Comparison of ENCODE assay signal across 15 cellular contexts in the genomic region with DNA sequence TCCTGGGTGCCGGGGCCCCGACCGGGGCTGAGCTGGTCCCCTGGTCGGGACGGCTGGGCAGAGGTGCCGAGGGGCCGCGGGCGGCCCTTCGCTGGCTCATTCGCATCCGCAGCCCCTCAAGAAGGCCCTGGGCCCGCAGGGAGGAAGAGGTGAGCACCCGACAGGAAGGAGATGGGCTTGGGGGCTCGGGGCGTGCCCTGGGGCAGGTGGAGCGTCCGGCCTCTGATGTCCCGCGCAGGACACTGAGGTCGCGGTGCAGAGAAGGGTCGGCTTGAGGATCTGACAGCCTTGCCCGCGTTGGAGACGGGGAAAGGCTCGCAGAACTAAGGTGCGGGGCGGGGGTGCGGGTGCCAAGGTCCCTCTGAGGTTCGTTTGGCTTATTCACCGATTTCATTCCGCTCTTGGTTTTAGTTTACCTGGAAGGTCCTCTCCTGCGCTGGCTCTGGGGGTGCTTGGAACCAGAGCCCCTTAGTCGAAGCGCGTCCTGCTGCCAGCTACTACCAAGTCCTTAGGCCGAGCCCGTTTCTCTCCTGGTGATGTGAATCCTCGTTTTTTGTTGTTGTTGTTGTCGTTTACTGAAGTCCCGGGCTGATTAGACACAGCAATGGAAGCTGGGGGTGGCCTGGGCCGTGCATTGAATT. TPM values are rescaled to one million over a fixed set of nuclear protein-coding genes. Genes with fewer than 3 reads are reported as not detected.
DNase-seq lines count a peak whose midpoint lies in the region; ATAC-seq and TF ChIP-seq lines count a peak whose summit lies in the region.
"Had no signal": no experiment of that assay in that cellular context is flagged by ENCODE, and none has a peak within 500 bp of the region (broad histone marks: within the 10 kb centered on the region; RNA-seq: fewer than 3 reads in every experiment).

No MANE protein-coding gene starts in this region.

- peaks cover 4% of the 10 kb centered on the region for H3K36me3 Mint-ChIP-seq in brain
- H3K36me3 Mint-ChIP-seq in naive thymus-derived CD4-positive, alpha-beta T cell: no peaks in the 10 kb centered on the region

- peak overlapping the region in 4 of 5 experiments; percentile 39 to 64 (median 48) for H3K4me3 Mint-ChIP-seq in brain
- H3K4me3 Mint-ChIP-seq in naive thymus-derived CD4-positive, alpha-beta T cell: peak overlapping the region; percentile 30 to 91 (median 74)

- no peaks in the 10 kb centered on the region for H3F3A ChIP-seq in GM23248 (ENCODE audit: insufficient read depth)

- in situ Hi-C loops in GM23248 (cut with MboI): no loop called here

- no peaks in the 10 kb centered on the region for H3K79me2 ChIP-seq in GM23248 (ENCODE audit: insufficient read depth)
- H3K79me2 ChIP-seq: parathyroid adenoma had no signal

- peaks cover 67% of the 10 kb centered on the region for H3K27me3 ChIP-seq in left ventricle myocardium inferior (ENCODE audit: low read depth)
- no peaks in the 10 kb centered on the region for H3K27me3 ChIP-seq in right cardiac atrium (ENCODE audit: control insufficient read depth, insufficient read depth)
- H3K27me3 ChIP-seq in naive thymus-derived CD4-positive, alpha-beta T cell (ENCODE audit: control insufficient read depth in 2 of 2, insufficient read depth in 2 of 2, low read length in 2 of 2): no peaks in the 10 kb centered on the region
- peaks cover 8% of the 10 kb centered on the region for H3K27me3 ChIP-seq in vagina
- peaks cover 42% of the 10 kb centered on the region for H3K27me3 ChIP-seq in GM23248 (replicated peaks; ENCODE audit: insufficient read depth)

- no peaks in the 10 kb centered on the region for H4K20me1 ChIP-seq in GM23248 (ENCODE audit: insufficient read depth)

- H3K4me3 ChIP-seq in left ventricle myocardium inferior (peak overlapping the region; percentile 69), right cardiac atrium (ENCODE audit: low read length) (no peak overlapping the region), vagina (peak overlapping the region; percentile 6 to 20), GM23248 (no peak overlapping the region)
- H3K4me3 ChIP-seq in naive thymus-derived CD4-positive, alpha-beta T cell (ENCODE audit: low read length): peak overlapping the region; percentile 46

- H3K36me3 ChIP-seq in left ventricle myocardium inferior (no peaks in the 10 kb centered on the region), vagina (no peaks in the 10 kb centered on the region), GM23248 (ENCODE audit: low read depth) (no peaks in the 10 kb centered on the region)
- no peaks in the 10 kb centered on the region for H3K36me3 ChIP-seq in naive thymus-derived CD4-positive, alpha-beta T cell (ENCODE audit: control insufficient read depth in 2 of 3, insufficient read depth in 3 of 3, low read length in 3 of 3)
- H3K36me3 ChIP-seq: brain microvascular endothelial cell had no signal

- H3K9ac ChIP-seq in GM23248: no peak overlapping the region
- H3K9ac ChIP-seq: parathyroid adenoma had no signal

- no peak overlapping the region for H3K4me2 ChIP-seq in GM23248 (ENCODE audit: unreplicated experiment)

- CTCF ChIA-PET in naive thymus-derived CD4-positive, alpha-beta T cell (lab: Charles Lee): interaction anchor here (0.7 to 1.7 kb wide), 5 partner anchors 11 to 426 kb away, joined by 3 to 8 read pairs (median 4); no protein-coding TSS in a partner anchor

- DNase-seq in left ventricle myocardium inferior: no peak
- DNase-seq in right cardiac atrium: no peak
- DNase-seq in naive thymus-derived CD4-positive, alpha-beta T cell: no peak
- no peak for DNase-seq in vagina (ENCODE audit: extremely low spot score in 2 of 2)
- no peak for DNase-seq in GM19238 (ENCODE audit: insufficient read length, low spot score)
- no peak for DNase-seq in GM23248
- DNase-seq in OCI-M2 (lab: John Stamatoyannopoulos, UW; ENCODE audit: unreplicated experiment): no peak
- DNase-seq: brain microvascular endothelial cell, NCI-H1048, NCI-H226, OCI-M1 had no signal

- H3K9me2 ChIP-seq in GM23248 (ENCODE audit: insufficient read depth): no peaks in the 10 kb centered on the region

- no peak for TF ChIP-seq POLR2A in vagina (IDR thresholded peaks at IDR 0.05)

- peaks cover 0 to 6% (median 0%) of the 10 kb centered on the region in 5 experiments for H3K9me3 Mint-ChIP-seq in brain
- H3K9me3 Mint-ChIP-seq in naive thymus-derived CD4-positive, alpha-beta T cell: no peaks in the 10 kb centered on the region

- H2AFZ ChIP-seq in GM23248: no peak overlapping the region

- POLR2A ChIA-PET in naive thymus-derived CD4-positive, alpha-beta T cell (lab: Charles Lee): no interaction called here

- H3K9me3 ChIP-seq in left ventricle myocardium inferior (replicated peaks): no peaks in the 10 kb centered on the region
- H3K9me3 ChIP-seq in right cardiac atrium (ENCODE audit: control insufficient read depth, low read length): no peaks in the 10 kb centered on the region
- no peaks in the 10 kb centered on the region for H3K9me3 ChIP-seq in naive thymus-derived CD4-positive, alpha-beta T cell (ENCODE audit: control insufficient read depth in 2 of 3, low read length in 3 of 3)
- H3K9me3 ChIP-seq in vagina: no peaks in the 10 kb centered on the region
- no peaks in the 10 kb centered on the region for H3K9me3 ChIP-seq in GM23248 (ENCODE audit: low read depth)

- peaks cover 23% of the 10 kb centered on the region for H3K4me1 Mint-ChIP-seq in brain
- H3K4me1 Mint-ChIP-seq in naive thymus-derived CD4-positive, alpha-beta T cell: peaks cover 6 to 30% (median 21%) of the 10 kb centered on the region in 7 donors

- ATAC-seq in right cardiac atrium: no peak
- no peak for ATAC-seq in naive thymus-derived CD4-positive, alpha-beta T cell
- ATAC-seq: HCT116 had no signal

- H3K27ac Mint-ChIP-seq in brain: peak overlapping the region in 1 of 5 experiments; percentile 35
- H3K27ac Mint-ChIP-seq in naive thymus-derived CD4-positive, alpha-beta T cell: peak overlapping the region in 3 of 9 donors; percentile 39 to 57 (median 47)

- TF ChIP-seq CTCF in left ventricle myocardium inferior (IDR thresholded peaks at IDR 0.05; ENCODE audit: borderline replicate concordance) (no peak), brain (conservative IDR thresholded peaks at IDR 0.05) (no peak), vagina (IDR thresholded peaks at IDR 0.05) (no peak)

- H3K27ac ChIP-seq in left ventricle myocardium inferior (replicated peaks) (no peak overlapping the region), right cardiac atrium (ENCODE audit: low read length) (no peak overlapping the region), vagina (no peak overlapping the region), GM23248 (no peak overlapping the region)
- H3K27ac ChIP-seq in naive thymus-derived CD4-positive, alpha-beta T cell (ENCODE audit: low read depth, low read length): no peak overlapping the region
- H3K27ac ChIP-seq: brain microvascular endothelial cell, parathyroid adenoma had no signal

- peaks cover 9% of the 10 kb centered on the region for H3K27me3 Mint-ChIP-seq in brain
- H3K27me3 Mint-ChIP-seq in naive thymus-derived CD4-positive, alpha-beta T cell: peaks cover 42 to 64% (median 45%) of the 10 kb centered on the region in 5 donors

- 23% methylated on average over 43 of the region's 43 CpGs for WGBS in right cardiac atrium
- WGBS in GM23248 (ENCODE audit: low coverage in 1 of 2, low lambda C conversion rate in 2 of 2, missing lambda C conversion rate in 2 of 2), 2 experiments: 40 to 54% methylated on average over 28 of the region's 43 CpGs

- intact Hi-C loops in left ventricle myocardium inferior (cut with micrococcal nuclease): no loop called here
- intact Hi-C loops in right cardiac atrium (cut with DNase I): no loop called here
- intact Hi-C loops in naive thymus-derived CD4-positive, alpha-beta T cell (cut with micrococcal nuclease): loop anchor here in 1 of 2 donors (2.0 kb wide), 2 partner anchors 17 to 45 kb away; no protein-coding TSS in a partner anchor
- intact Hi-C loops in vagina (cut with DNase I): no loop called here

- H3K4me1 ChIP-seq in left ventricle myocardium inferior (peaks cover 29% of the 10 kb centered on the region), right cardiac atrium (ENCODE audit: control insufficient read depth, insufficient read depth, low read length) (no peaks in the 10 kb centered on the region), vagina (peaks cover 30% of the 10 kb centered on the region), GM23248 (ENCODE audit: insufficient read depth) (no peaks in the 10 kb centered on the region)
- peaks cover 17 to 47% of the 10 kb centered on the region in 2 donors for H3K4me1 ChIP-seq in naive thymus-derived CD4-positive, alpha-beta T cell (ENCODE audit: control insufficient read depth in 2 of 2, insufficient read depth in 2 of 2, low read length in 2 of 2)
- H3K4me1 ChIP-seq: parathyroid adenoma had no signal

RNA-seq across cellular contexts. Expression of a gene that starts 18.9 kb away (rescaled TPM):
- total RNA-seq in left ventricle myocardium inferior: 0.63 TPM
- 1 to 10 TPM in 3 of 4 donors, under 1 TPM in 1; 0.71 to 2.0 (median 1.2) TPM for total RNA-seq in right cardiac atrium
- polyA plus RNA-seq in right cardiac atrium: 1.1 TPM
- polyA plus RNA-seq in brain (ENCODE audit: insufficient read depth, low read depth, low replicate concordance): 2.7 TPM
- 10 to 100 TPM in 1 of 5 experiments, 1 to 10 TPM in 4; 1.4 to 56.0 (median 2.0) TPM for total RNA-seq in naive thymus-derived CD4-positive, alpha-beta T cell
- polyA plus RNA-seq in naive thymus-derived CD4-positive, alpha-beta T cell: under 1 TPM; 0.16 to 0.76 TPM
- 6.9 TPM for total RNA-seq in vagina
- 0.86 TPM in 1 of 2 replicates, not detected in the other for total RNA-seq in GM23248 (2014; rRNA removed; shearing (Covaris generic))
- polyA plus RNA-seq in GM23248 (2016; fragmentation: Nextera tagmentation; extraction: Ambion mirVana): not detected in 2 replicates
- total RNA-seq: lung microvascular endothelial cell had no signal

RNA-seq across cellular contexts. Expression of a gene that starts 52.1 kb away (rescaled TPM):
- total RNA-seq in left ventricle myocardium inferior: 0.22 TPM
- total RNA-seq in right cardiac atrium: under 1 TPM in 3 of 4 donors, not detected in 1; 0.45 to 0.80 (median 0.68) TPM
- 0.20 TPM for polyA plus RNA-seq in right cardiac atrium
- polyA plus RNA-seq in brain (ENCODE audit: insufficient read depth, low read depth, low replicate concordance): 2.2 TPM
- total RNA-seq in naive thymus-derived CD4-positive, alpha-beta T cell: 10 to 100 TPM in 1 of 5 experiments, 1 to 10 TPM in 4; 1.1 to 23.7 (median 2.0) TPM
- polyA plus RNA-seq in naive thymus-derived CD4-positive, alpha-beta T cell: 1 to 10 TPM; 2.4 to 7.3 TPM
- total RNA-seq in vagina: 10.6 TPM
- not detected in 2 replicates for total RNA-seq in GM23248 (2014; rRNA removed; shearing (Covaris generic))
- not detected in 2 replicates for polyA plus RNA-seq in GM23248 (2016; fragmentation: Nextera tagmentation; extraction: Ambion mirVana)
- total RNA-seq: lung microvascular endothelial cell had no signal

Comparison
In these comparisons a context has a peak if more than half of its experiments do, and no peak if none do; other contexts are left out.
1. H3K4me3 ChIP-seq: peak in left ventricle myocardium inferior (single experiment), naive thymus-derived CD4-positive, alpha-beta T cell (single experiment) and vagina (2 of 2); none in right cardiac atrium (single experiment) and GM23248 (single experiment).